In the genomic region with DNA sequence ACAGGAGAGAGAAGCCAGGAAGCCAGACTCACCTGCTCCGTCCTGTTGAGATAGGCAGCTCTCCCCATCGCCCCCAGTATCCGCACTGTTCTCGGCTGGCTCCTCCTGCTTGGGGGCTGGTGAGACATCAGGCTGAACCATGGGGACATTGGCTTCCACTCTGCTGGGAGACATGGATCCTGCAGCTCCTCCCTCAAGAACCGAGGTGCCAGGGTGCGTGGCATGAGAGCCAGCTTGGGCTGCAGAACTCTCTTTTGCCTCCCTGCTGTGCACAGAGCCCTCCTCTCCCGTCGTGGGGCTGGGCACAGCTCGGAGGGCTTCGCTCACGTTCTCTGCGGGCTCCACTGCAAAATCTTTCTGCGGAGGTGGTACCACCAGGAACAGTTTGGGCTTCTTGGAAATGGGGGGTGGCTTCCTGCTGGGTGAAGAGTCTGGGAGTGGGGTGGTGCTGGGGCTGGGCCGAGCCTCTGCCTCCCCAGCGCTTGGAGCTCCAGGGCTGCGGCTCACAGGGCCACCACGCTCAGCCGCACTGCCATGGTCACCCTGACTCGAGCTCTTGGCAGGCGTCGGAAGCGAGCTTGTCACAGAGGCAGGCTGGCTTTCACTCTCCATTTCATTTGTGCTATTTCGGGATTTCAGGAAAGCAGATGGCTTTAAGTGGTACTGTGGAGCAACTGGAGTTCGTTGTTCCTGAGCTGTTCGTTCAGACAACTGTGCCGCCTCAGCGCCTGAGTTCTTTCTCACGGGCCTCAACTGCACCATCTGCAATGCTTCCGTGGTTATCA, we compare ENCODE assay signal across 20 cellular contexts. TPM values are rescaled to one million over a fixed set of nuclear protein-coding genes. Genes with fewer than 3 reads are reported as not detected.
DNase-seq lines count a peak whose midpoint lies in the region; ATAC-seq and TF ChIP-seq lines count a peak whose summit lies in the region.
"Had no signal": no experiment of that assay in that cellular context is flagged by ENCODE, and none has a peak within 500 bp of the region (broad histone marks: within the 10 kb centered on the region; RNA-seq: fewer than 3 reads in every experiment).

No MANE protein-coding gene starts in this region.

- TF ChIP-seq CTCF in psoas muscle (IDR thresholded peaks at IDR 0.05) (no peak), GM10248 (IDR thresholded peaks at IDR 0.05; ENCODE audit: control extremely low read depth, extremely low read depth, low read depth, missing control alignments) (no peak)

- H3K4me3 Mint-ChIP-seq in activated naive CD8-positive, alpha-beta T cell treated with anti-CD3 and anti-CD28 coated beads for 36 hours, result no peak overlapping the region
- H3K4me3 Mint-ChIP-seq: activated CD4-positive, alpha-beta T cell treated with anti-CD3 and anti-CD28 coated beads, Interleukin-2, amount 10 ng/mL, durations not matched to agents 7 days and 5 days; activated naive CD4-positive, alpha-beta T cell treated with anti-CD3 and anti-CD28 coated beads, Interleukin-2, amount 10 ng/mL, durations not matched to agents 7 days and 5 days; central memory CD8-positive, alpha-beta T cell; HFFc6 had no signal

- ATAC-seq in psoas muscle (peak; percentile 40 to 80 (median 56)), HG03196 (IDR thresholded peaks at IDR 0.05; ENCODE audit: unreplicated experiment) (no peak), SK-N-SH treated with all-trans-retinoic acid at 6 μM for 48 hours (no peak; the same call in 1 of the 3 replicates)
- ATAC-seq: gastroesophageal sphincter, K562 had no signal

- no peaks in the 10 kb centered on the region for H3K36me3 ChIP-seq in psoas muscle (ENCODE audit: insufficient read depth in 1 of 2, low read depth in 1 of 2)

- no peaks in the 10 kb centered on the region for H3K4me1 ChIP-seq in psoas muscle
- H3K4me1 ChIP-seq: pancreas had no signal

- POLR2A ChIA-PET in GM10248 (lab: Yijun Ruan, JAX), result no interaction called here

- H3K9me3 ChIP-seq in psoas muscle, result no peaks in the 10 kb centered on the region
- H3K9me3 ChIP-seq: gastroesophageal sphincter, pancreas, SJSA1 had no signal

- CTCF ChIA-PET in GM10248 (lab: Yijun Ruan, JAX), result interaction anchor here (0.9 to 7.6 kb wide), 14 partner anchors 10 to 315 kb away, joined by 3 to 93 read pairs (median 6); no protein-coding TSS in a partner anchor

- peak overlapping the region; percentile 54 for H3K27ac ChIP-seq in cingulate gyrus (ENCODE audit: low read depth, low read length)
- H3K27ac ChIP-seq in psoas muscle, result no peak overlapping the region
- H3K27ac ChIP-seq: pancreas, SJSA1 had no signal

- no peak overlapping the region for H3K4me3 ChIP-seq in psoas muscle
- H3K4me3 ChIP-seq: K562, pancreas, SJSA1 had no signal

- no peaks in the 10 kb centered on the region for H3K4me1 Mint-ChIP-seq in activated naive CD8-positive, alpha-beta T cell treated with anti-CD3 and anti-CD28 coated beads for 36 hours
- H3K4me1 Mint-ChIP-seq: activated CD4-positive, alpha-beta T cell treated with anti-CD3 and anti-CD28 coated beads, Interleukin-2, amount 10 ng/mL, durations not matched to agents 7 days and 5 days; central memory CD8-positive, alpha-beta T cell had no signal

- 78 to 84% (median 79%) methylated on average over 29 of the region's 29 CpGs for WGBS in psoas muscle, 3 donors

- peak; percentile 56 for DNase-seq in NCI-H1694 treated with DMSO at 0.1 percent for 48 hours (lab: John Stamatoyannopoulos, UW)
- DNase-seq in hypothalamus (lab: John Stamatoyannopoulos, UW), result peak in 32 of 51 donors; percentile 11 to 76 (median 44)
- no peak for DNase-seq in psoas muscle
- DNase-seq in GM10248 (ENCODE audit: extremely low spot score), result no peak
- DNase-seq in activated naive CD8-positive, alpha-beta T cell treated with anti-CD3 and anti-CD28 coated beads for 36 hours, result no peak
- DNase-seq: activated CD4-positive, alpha-beta T cell treated with anti-CD3 and anti-CD28 coated beads, Interleukin-2, amount 10 ng/mL, durations not matched to agents 7 days and 5 days; activated naive CD4-positive, alpha-beta T cell treated with anti-CD3 and anti-CD28 coated beads, Interleukin-2, amount 10 ng/mL, durations not matched to agents 7 days and 5 days; DMS 273 treated with DMSO at 0.1 percent for 48 hours; HFFc6; pancreas; stimulated activated CD4-positive, alpha-beta T cell treated with anti-CD3 and anti-CD28 coated beads, Interleukin-12 subunit alpha, Interleukin-12 subunit beta, amount 100 ng/mL, for 4 hours; stimulated activated naive CD4-positive, alpha-beta T cell treated with Interleukin-2 at 50 U/mL for 16 hours had no signal

- H3K36me3 Mint-ChIP-seq in activated naive CD8-positive, alpha-beta T cell treated with anti-CD3 and anti-CD28 coated beads for 36 hours, result no peaks in the 10 kb centered on the region
- H3K36me3 Mint-ChIP-seq: activated naive CD4-positive, alpha-beta T cell treated with anti-CD3 and anti-CD28 coated beads, Interleukin-2, amount 10 ng/mL, durations not matched to agents 7 days and 5 days had no signal

- H3K27me3 ChIP-seq in psoas muscle (ENCODE audit: insufficient read depth in 3 of 3, low read length in 2 of 3), result peaks cover 0 to 1% (median 0%) of the 10 kb centered on the region in 3 donors
- H3K27me3 ChIP-seq: gastroesophageal sphincter, pancreas, SJSA1 had no signal

- intact Hi-C loops in psoas muscle (cut with DNase I), result loop anchor here in 1 of 2 donors (2.0 kb wide), 1 partner anchor 334 kb away; no protein-coding TSS in a partner anchor

- no peaks in the 10 kb centered on the region for H3K27me3 Mint-ChIP-seq in activated naive CD8-positive, alpha-beta T cell treated with anti-CD3 and anti-CD28 coated beads for 36 hours
- H3K27me3 Mint-ChIP-seq: activated CD4-positive, alpha-beta T cell treated with anti-CD3 and anti-CD28 coated beads, Interleukin-2, amount 10 ng/mL, durations not matched to agents 7 days and 5 days had no signal

- no peak overlapping the region for H3K27ac Mint-ChIP-seq in activated naive CD8-positive, alpha-beta T cell treated with anti-CD3 and anti-CD28 coated beads for 36 hours
- H3K27ac Mint-ChIP-seq: activated naive CD4-positive, alpha-beta T cell treated with anti-CD3 and anti-CD28 coated beads, Interleukin-2, amount 10 ng/mL, durations not matched to agents 7 days and 5 days; HFFc6 had no signal

- no peaks in the 10 kb centered on the region for H3K9me3 Mint-ChIP-seq in activated naive CD8-positive, alpha-beta T cell treated with anti-CD3 and anti-CD28 coated beads for 36 hours
- H3K9me3 Mint-ChIP-seq: activated CD4-positive, alpha-beta T cell treated with anti-CD3 and anti-CD28 coated beads, Interleukin-2, amount 10 ng/mL, durations not matched to agents 7 days and 5 days; activated naive CD4-positive, alpha-beta T cell treated with anti-CD3 and anti-CD28 coated beads, Interleukin-2, amount 10 ng/mL, durations not matched to agents 7 days and 5 days; central memory CD8-positive, alpha-beta T cell; HFFc6 had no signal

TF ChIP-seq in SK-N-SH treated with all-trans-retinoic acid at 6 μM for 48 hours, 23 proteins besides CTCF, POLR2A, EP300 and RAD21 (continues in another document):
- TF ChIP-seq TCF4 (CRISPR knock-in tag; IDR thresholded peaks at IDR 0.05; ENCODE audit: borderline replicate concordance) (no peak), RARB (CRISPR knock-in tag; IDR thresholded peaks at IDR 0.05) (no peak), SNAI2 (CRISPR knock-in tag; IDR thresholded peaks at IDR 0.05) (no peak), TOX (CRISPR knock-in tag; IDR thresholded peaks at IDR 0.05; ENCODE audit: borderline replicate concordance) (no peak), PPARA (CRISPR knock-in tag; IDR thresholded peaks at IDR 0.05; ENCODE audit: borderline replicate concordance) (no peak)
- TF ChIP-seq, protein P1, sequence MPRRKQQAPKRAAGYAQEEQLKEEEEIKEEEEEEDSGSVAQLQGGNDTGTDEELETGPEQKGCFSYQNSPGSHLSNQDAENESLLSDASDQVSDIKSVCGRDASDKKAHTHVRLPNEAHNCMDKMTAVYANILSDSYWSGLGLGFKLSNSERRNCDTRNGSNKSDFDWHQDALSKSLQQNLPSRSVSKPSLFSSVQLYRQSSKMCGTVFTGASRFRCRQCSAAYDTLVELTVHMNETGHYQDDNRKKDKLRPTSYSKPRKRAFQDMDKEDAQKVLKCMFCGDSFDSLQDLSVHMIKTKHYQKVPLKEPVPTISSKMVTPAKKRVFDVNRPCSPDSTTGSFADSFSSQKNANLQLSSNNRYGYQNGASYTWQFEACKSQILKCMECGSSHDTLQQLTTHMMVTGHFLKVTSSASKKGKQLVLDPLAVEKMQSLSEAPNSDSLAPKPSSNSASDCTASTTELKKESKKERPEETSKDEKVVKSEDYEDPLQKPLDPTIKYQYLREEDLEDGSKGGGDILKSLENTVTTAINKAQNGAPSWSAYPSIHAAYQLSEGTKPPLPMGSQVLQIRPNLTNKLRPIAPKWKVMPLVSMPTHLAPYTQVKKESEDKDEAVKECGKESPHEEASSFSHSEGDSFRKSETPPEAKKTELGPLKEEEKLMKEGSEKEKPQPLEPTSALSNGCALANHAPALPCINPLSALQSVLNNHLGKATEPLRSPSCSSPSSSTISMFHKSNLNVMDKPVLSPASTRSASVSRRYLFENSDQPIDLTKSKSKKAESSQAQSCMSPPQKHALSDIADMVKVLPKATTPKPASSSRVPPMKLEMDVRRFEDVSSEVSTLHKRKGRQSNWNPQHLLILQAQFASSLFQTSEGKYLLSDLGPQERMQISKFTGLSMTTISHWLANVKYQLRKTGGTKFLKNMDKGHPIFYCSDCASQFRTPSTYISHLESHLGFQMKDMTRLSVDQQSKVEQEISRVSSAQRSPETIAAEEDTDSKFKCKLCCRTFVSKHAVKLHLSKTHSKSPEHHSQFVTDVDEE (CRISPR knock-in tag; IDR thresholded peaks at IDR 0.05), result no peak
- TF ChIP-seq, protein P2, sequence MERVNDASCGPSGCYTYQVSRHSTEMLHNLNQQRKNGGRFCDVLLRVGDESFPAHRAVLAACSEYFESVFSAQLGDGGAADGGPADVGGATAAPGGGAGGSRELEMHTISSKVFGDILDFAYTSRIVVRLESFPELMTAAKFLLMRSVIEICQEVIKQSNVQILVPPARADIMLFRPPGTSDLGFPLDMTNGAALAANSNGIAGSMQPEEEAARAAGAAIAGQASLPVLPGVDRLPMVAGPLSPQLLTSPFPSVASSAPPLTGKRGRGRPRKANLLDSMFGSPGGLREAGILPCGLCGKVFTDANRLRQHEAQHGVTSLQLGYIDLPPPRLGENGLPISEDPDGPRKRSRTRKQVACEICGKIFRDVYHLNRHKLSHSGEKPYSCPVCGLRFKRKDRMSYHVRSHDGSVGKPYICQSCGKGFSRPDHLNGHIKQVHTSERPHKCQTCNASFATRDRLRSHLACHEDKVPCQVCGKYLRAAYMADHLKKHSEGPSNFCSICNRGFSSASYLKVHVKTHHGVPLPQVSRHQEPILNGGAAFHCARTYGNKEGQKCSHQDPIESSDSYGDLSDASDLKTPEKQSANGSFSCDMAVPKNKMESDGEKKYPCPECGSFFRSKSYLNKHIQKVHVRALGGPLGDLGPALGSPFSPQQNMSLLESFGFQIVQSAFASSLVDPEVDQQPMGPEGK (CRISPR knock-in tag; IDR thresholded peaks at IDR 0.05; ENCODE audit: borderline replicate concordance), result no peak

RNA-seq across cellular contexts. Expression of a gene that starts 26.5 kb away (rescaled TPM):
- total RNA-seq in psoas muscle, result 100 to 1,000 TPM in 2 of 4 donors, 10 to 100 TPM in 2; 83.9 to 133 (median 109) TPM
- polyA plus RNA-seq in psoas muscle, result 10 to 100 TPM; 19.6 to 34.9 (median 34.2) TPM
- total RNA-seq in activated naive CD8-positive, alpha-beta T cell treated with anti-CD3 and anti-CD28 coated beads for 36 hours, result 10 to 100 TPM; 27.4 to 28.0 TPM

RNA-seq across cellular contexts. Expression of a gene that starts 52.8 kb away (rescaled TPM):
- total RNA-seq in psoas muscle, result not detected
- polyA plus RNA-seq in psoas muscle, result not detected
- total RNA-seq in activated naive CD8-positive, alpha-beta T cell treated with anti-CD3 and anti-CD28 coated beads for 36 hours, result not detected
- total RNA-seq: activated CD4-positive, alpha-beta T cell treated with anti-CD3 and anti-CD28 coated beads, Interleukin-2, amount 10 ng/mL, durations not matched to agents 7 days and 5 days; HFFc6; K562; mucosa of gallbladder; pancreas; SJSA1 had no signal
- polyA plus RNA-seq: K562, pancreas had no signal

Comparison
In these comparisons a context has a peak if more than half of its experiments do, and no peak if none do; other contexts are left out.
1. DNase-seq: peak in NCI-H1694 treated with DMSO at 0.1 percent for 48 hours (single experiment) and hypothalamus (32 of 51); none in psoas muscle (0 of 2), GM10248 (single experiment) and activated naive CD8-positive, alpha-beta T cell treated with anti-CD3 and anti-CD28 coated beads for 36 hours (single experiment).
2. ATAC-seq: peak in psoas muscle (4 of 4); none in HG03196 (single experiment) and SK-N-SH treated with all-trans-retinoic acid at 6 μM for 48 hours (single experiment).